Comparison of ENCODE assay signal across 12 cellular contexts in genomic region chr1:12477301-12477700, GRCh38.
DNase-seq lines count a peak whose midpoint lies in the region; ATAC-seq and TF ChIP-seq lines count a peak whose summit lies in the region.
"Had no signal": no experiment of that assay in that cellular context is flagged by ENCODE, and none has a peak within 500 bp of the region (broad histone marks: within the 10 kb centered on the region; RNA-seq: fewer than 3 reads in every experiment).

No MANE protein-coding gene starts in this region.

- H3K27me3 Mint-ChIP-seq in activated T-cell treated with anti-CD3 and anti-CD28 coated beads, Interleukin-2, amount 50 U/mL, for 24 hours, result no peaks in the 10 kb centered on the region
- H3K27me3 Mint-ChIP-seq in activated T-cell treated with anti-CD3 and anti-CD28 coated beads, Interleukin-2, amount 50 U/mL, for 4 hours (ENCODE audit: low read depth), result no peaks in the 10 kb centered on the region
- no peaks in the 10 kb centered on the region for H3K27me3 Mint-ChIP-seq in activated naive CD8-positive, alpha-beta T cell
- no peaks in the 10 kb centered on the region for H3K27me3 Mint-ChIP-seq in mesothelial cell of epicardium (ENCODE audit: low read depth)

- no peak overlapping the region for H3K4me3 Mint-ChIP-seq in activated T-cell treated with anti-CD3 and anti-CD28 coated beads, Interleukin-2, amount 50 U/mL, for 24 hours
- H3K4me3 Mint-ChIP-seq in activated T-cell treated with anti-CD3 and anti-CD28 coated beads, Interleukin-2, amount 50 U/mL, for 4 hours, result no peak overlapping the region
- peak overlapping the region; percentile 73 for H3K4me3 Mint-ChIP-seq in activated naive CD8-positive, alpha-beta T cell
- H3K4me3 Mint-ChIP-seq in mesothelial cell of epicardium, result no peak overlapping the region

- peaks cover 99% of the 10 kb centered on the region for H3K4me1 Mint-ChIP-seq in activated T-cell treated with anti-CD3 and anti-CD28 coated beads, Interleukin-2, amount 50 U/mL, for 24 hours (ENCODE audit: low read depth)
- peaks cover 99% of the 10 kb centered on the region for H3K4me1 Mint-ChIP-seq in activated T-cell treated with anti-CD3 and anti-CD28 coated beads, Interleukin-2, amount 50 U/mL, for 4 hours (ENCODE audit: low read depth)
- H3K4me1 Mint-ChIP-seq in activated naive CD8-positive, alpha-beta T cell (ENCODE audit: low read depth), result peaks cover 97% of the 10 kb centered on the region
- H3K4me1 Mint-ChIP-seq in mesothelial cell of epicardium, result peaks cover 94% of the 10 kb centered on the region

- no peak for DNase-seq in activated T-cell treated with anti-CD3 and anti-CD28 coated beads, Interleukin-2, amount 50 U/mL, for 24 hours
- no peak for DNase-seq in activated T-cell treated with anti-CD3 and anti-CD28 coated beads, Interleukin-2, amount 50 U/mL, for 4 hours
- DNase-seq in mesothelial cell of epicardium (ENCODE audit: low spot score in 2 of 2, unreplicated experiment in 2 of 2) (no peak), ACHN (no peak)
- DNase-seq: activated CD4-positive, alpha-beta T cell treated with anti-CD3 and anti-CD28 coated beads, Interleukin-2, amount 50 U/mL, for 1 hour; anterior cingulate cortex; erythroblast; RPMI8226 had no signal

- H3K4me1 ChIP-seq in thymus (ENCODE audit: control insufficient read depth, insufficient read depth, low read length), result peaks cover 93% of the 10 kb centered on the region

- H3K36me3 ChIP-seq in thymus (ENCODE audit: control insufficient read depth, insufficient read depth), result peaks cover 7% of the 10 kb centered on the region

- no peaks in the 10 kb centered on the region for H3K9me3 Mint-ChIP-seq in activated T-cell treated with anti-CD3 and anti-CD28 coated beads, Interleukin-2, amount 50 U/mL, for 24 hours
- no peaks in the 10 kb centered on the region for H3K9me3 Mint-ChIP-seq in activated T-cell treated with anti-CD3 and anti-CD28 coated beads, Interleukin-2, amount 50 U/mL, for 4 hours
- no peaks in the 10 kb centered on the region for H3K9me3 Mint-ChIP-seq in activated naive CD8-positive, alpha-beta T cell (ENCODE audit: low read depth)
- no peaks in the 10 kb centered on the region for H3K9me3 Mint-ChIP-seq in mesothelial cell of epicardium

- H3K27ac ChIP-seq in thymus (ENCODE audit: low read depth), result peak overlapping the region; percentile 85

- no peaks in the 10 kb centered on the region for H3K9me3 ChIP-seq in thymus (ENCODE audit: control insufficient read depth)

- no peak for ATAC-seq in activated T-cell treated with anti-CD3 and anti-CD28 coated beads, Interleukin-2, amount 50 U/mL, for 4 hours
- ATAC-seq in GM21737 (IDR thresholded peaks at IDR 0.05; ENCODE audit: unreplicated experiment), result no peak
- ATAC-seq in GM18858 (IDR thresholded peaks at IDR 0.05; ENCODE audit: unreplicated experiment), result no peak

- H3K36me3 Mint-ChIP-seq in activated T-cell treated with anti-CD3 and anti-CD28 coated beads, Interleukin-2, amount 50 U/mL, for 24 hours (ENCODE audit: low read depth), result peaks cover 60% of the 10 kb centered on the region
- peaks cover 6% of the 10 kb centered on the region for H3K36me3 Mint-ChIP-seq in activated T-cell treated with anti-CD3 and anti-CD28 coated beads, Interleukin-2, amount 50 U/mL, for 4 hours (ENCODE audit: insufficient read depth)
- H3K36me3 Mint-ChIP-seq in activated naive CD8-positive, alpha-beta T cell, result peaks cover 14% of the 10 kb centered on the region
- H3K36me3 Mint-ChIP-seq in mesothelial cell of epicardium, result peaks cover 5% of the 10 kb centered on the region

- no peak for TF ChIP-seq CTCF in mesothelial cell of epicardium (IDR thresholded peaks at IDR 0.05; ENCODE audit: unreplicated experiment)

- H3K27me3 ChIP-seq in thymus (ENCODE audit: control insufficient read depth, insufficient read depth), result no peaks in the 10 kb centered on the region

- 98% methylated on average over 6 of the region's 6 CpGs for WGBS in thymus

- in situ Hi-C loops in ACHN (cut with HindIII; ENCODE audit: low pct_ligation_motif_present, low pct_unique_long_range_greater_than_20kb, low sequenced_read_pairs), result no loop called here

- H3K4me3 ChIP-seq in thymus (ENCODE audit: low read length), result no peak overlapping the region

- H3K27ac Mint-ChIP-seq in activated T-cell treated with anti-CD3 and anti-CD28 coated beads, Interleukin-2, amount 50 U/mL, for 24 hours, result peak overlapping the region; percentile 5
- peak overlapping the region; percentile 97 for H3K27ac Mint-ChIP-seq in activated naive CD8-positive, alpha-beta T cell
- peak overlapping the region; percentile 98 for H3K27ac Mint-ChIP-seq in mesothelial cell of epicardium

Comparison
In these comparisons a context has a peak if more than half of its experiments do, and no peak if none do; other contexts are left out.
1. H3K27ac Mint-ChIP-seq: peak in every context shown above with its lines; median percentile 98 in mesothelial cell of epicardium; 97 in activated naive CD8-positive, alpha-beta T cell; 5 in activated T-cell treated with anti-CD3 and anti-CD28 coated beads, Interleukin-2, amount 50 U/mL, for 24 hours.